22 cellular contexts compared by ENCODE assay signal in genomic region chr2:8120979-8121825, GRCh38.
DNase-seq lines count a peak whose midpoint lies in the region; ATAC-seq and TF ChIP-seq lines count a peak whose summit lies in the region.
"Had no signal": no experiment of that assay in that cellular context is flagged by ENCODE, and none has a peak within 500 bp of the region (broad histone marks: within the 10 kb centered on the region; RNA-seq: fewer than 3 reads in every experiment).

No MANE protein-coding gene starts in this region.

- no peak for DNase-seq in breast epithelium (ENCODE audit: low spot score in 2 of 2)
- DNase-seq in MCF 10A (ENCODE audit: unreplicated experiment) = no peak
- DNase-seq in colonic mucosa = no peak
- no peak for DNase-seq in mesothelial cell of epicardium (ENCODE audit: low spot score in 2 of 2, unreplicated experiment in 2 of 2)
- DNase-seq in type B pancreatic cell (ENCODE audit: extremely low spot score, unreplicated experiment) = no peak
- no peak for DNase-seq in aorta
- DNase-seq in NCI-H187 treated with DMSO at 0.1 percent for 48 hours (lab: John Stamatoyannopoulos, UW) = no peak
- DNase-seq: activated CD4-positive, alpha-beta T cell treated with anti-CD3 and anti-CD28 coated beads for 4 hours; activated CD8-positive, alpha-beta memory T cell treated with anti-CD3 and anti-CD28 coated beads, Interleukin-2, amount 50 U/mL, for 4 hours; activated gamma-delta T cell; DMS 273 treated with DMSO at 0.1 percent for 48 hours; left ventricle myocardium inferior; NCI-H2171; occipital lobe; PC-3; stimulated activated CD8-positive, alpha-beta memory T cell treated with anti-CD3 and anti-CD28 coated beads, Interleukin-4, amount 100 ng/mL, for 48 hours had no signal

- H3K27ac Mint-ChIP-seq in MCF 10A (ENCODE audit: low read depth, unreplicated experiment) (no peak overlapping the region), mesothelial cell of epicardium (peak overlapping the region; percentile 95), type B pancreatic cell (peak overlapping the region; percentile 22)
- H3K27ac Mint-ChIP-seq: dendritic cell treated with granulocyte-macrophage colony-stimulating factor and Interleukin-4, amounts not matched to agents 40 ng/mL and 50 ng/mL, for 4 days had no signal

- H3K27me3 Mint-ChIP-seq in MCF 10A (ENCODE audit: insufficient read depth, unreplicated experiment) (no peaks in the 10 kb centered on the region), mesothelial cell of epicardium (ENCODE audit: low read depth) (no peaks in the 10 kb centered on the region), type B pancreatic cell (no peaks in the 10 kb centered on the region)

- POLR2A ChIA-PET in MCF 10A (lab: Yijun Ruan, JAX) = interaction anchor here (0.9 kb wide), 1 partner anchor 30 kb away, joined by 3 read pairs; no protein-coding TSS in a partner anchor

- H3K36me3 Mint-ChIP-seq in MCF 10A (ENCODE audit: insufficient read depth, unreplicated experiment) (peaks cover 3% of the 10 kb centered on the region), mesothelial cell of epicardium (no peaks in the 10 kb centered on the region), type B pancreatic cell (no peaks in the 10 kb centered on the region)

- intact Hi-C loops in breast epithelium (cut with DNase I; ENCODE audit: low total_unique reads) (no loop called here), MCF 10A (cut with micrococcal nuclease) (no loop called here), colonic mucosa (cut with DNase I) (no loop called here), aorta (cut with DNase I) (no loop called here)

- H3K9ac ChIP-seq in colonic mucosa (ENCODE audit: low read depth in 2 of 2, low read length in 2 of 2) = peak overlapping the region in 1 of 2 donors; percentile 30
- H3K9ac ChIP-seq: BLaER1 had no signal

- CTCF ChIA-PET in MCF 10A (lab: Yijun Ruan, JAX) = no interaction called here

- TF ChIP-seq CTCF in breast epithelium (IDR thresholded peaks at IDR 0.05) (no peak), MCF 10A (IDR thresholded peaks at IDR 0.05; ENCODE audit: unreplicated experiment) (no peak), colonic mucosa (IDR thresholded peaks at IDR 0.05) (no peak), mesothelial cell of epicardium (IDR thresholded peaks at IDR 0.05; ENCODE audit: unreplicated experiment) (no peak), type B pancreatic cell (conservative IDR thresholded peaks at IDR 0.05) (no peak)

- no peak for TF ChIP-seq POLR2A in breast epithelium (IDR thresholded peaks at IDR 0.05)

- H3K4me3 Mint-ChIP-seq in MCF 10A (ENCODE audit: unreplicated experiment) = no peak overlapping the region
- no peak overlapping the region for H3K4me3 Mint-ChIP-seq in mesothelial cell of epicardium
- no peak overlapping the region for H3K4me3 Mint-ChIP-seq in type B pancreatic cell
- H3K4me3 Mint-ChIP-seq: dendritic cell treated with granulocyte-macrophage colony-stimulating factor and Interleukin-4, amounts not matched to agents 40 ng/mL and 50 ng/mL, for 4 days had no signal

- H3K4me1 ChIP-seq in breast epithelium (no peaks in the 10 kb centered on the region), colonic mucosa (no peaks in the 10 kb centered on the region), aorta (ENCODE audit: control insufficient read depth in 1 of 2, insufficient read depth in 2 of 2, low read length in 2 of 2) (peaks cover 0 to 5% of the 10 kb centered on the region in 2 donors)

- H3K27me3 ChIP-seq in breast epithelium (no peaks in the 10 kb centered on the region), colonic mucosa (no peaks in the 10 kb centered on the region), aorta (ENCODE audit: control insufficient read depth in 1 of 2, insufficient read depth in 2 of 2, low read length in 1 of 2) (no peaks in the 10 kb centered on the region)
- H3K27me3 ChIP-seq: BLaER1, gastroesophageal sphincter had no signal

- H3K36me3 ChIP-seq in breast epithelium = no peaks in the 10 kb centered on the region
- no peaks in the 10 kb centered on the region for H3K36me3 ChIP-seq in colonic mucosa
- H3K36me3 ChIP-seq in aorta (ENCODE audit: control insufficient read depth in 1 of 2, insufficient read depth in 2 of 2, low read length in 1 of 2) = no peaks in the 10 kb centered on the region
- H3K36me3 ChIP-seq: BLaER1, gastroesophageal sphincter, left ventricle myocardium inferior, thoracic aorta had no signal

- 68 to 75% methylated on average over 10 of the region's 10 CpGs for WGBS in aorta, 2 donors

- H3K9me3 Mint-ChIP-seq in MCF 10A (ENCODE audit: unreplicated experiment) (no peaks in the 10 kb centered on the region), mesothelial cell of epicardium (no peaks in the 10 kb centered on the region), type B pancreatic cell (no peaks in the 10 kb centered on the region)
- H3K9me3 Mint-ChIP-seq: dendritic cell treated with granulocyte-macrophage colony-stimulating factor and Interleukin-4, amounts not matched to agents 40 ng/mL and 50 ng/mL, for 4 days had no signal

- H3K9me3 ChIP-seq in breast epithelium (no peaks in the 10 kb centered on the region), colonic mucosa (no peaks in the 10 kb centered on the region), aorta (ENCODE audit: control insufficient read depth, low read length) (no peaks in the 10 kb centered on the region)
- H3K9me3 ChIP-seq: BLaER1, gastroesophageal sphincter, left ventricle myocardium inferior, thoracic aorta had no signal

- BruUV-seq in MCF 10A (replicated peaks; lab: Mats Ljungman, UMichigan) = no TSS peak

- H3K4me3 ChIP-seq in breast epithelium (no peak overlapping the region), colonic mucosa (no peak overlapping the region), aorta (ENCODE audit: low read length in 2 of 2) (no peak overlapping the region)
- H3K4me3 ChIP-seq: BLaER1, gastroesophageal sphincter, left ventricle myocardium inferior, thoracic aorta had no signal

- peaks cover 9% of the 10 kb centered on the region for H3K4me1 Mint-ChIP-seq in MCF 10A (ENCODE audit: insufficient read depth, unreplicated experiment)
- peaks cover 58% of the 10 kb centered on the region for H3K4me1 Mint-ChIP-seq in mesothelial cell of epicardium
- H3K4me1 Mint-ChIP-seq in type B pancreatic cell (ENCODE audit: unreplicated experiment) = peaks cover 45% of the 10 kb centered on the region

- ATAC-seq in HG02610 (IDR thresholded peaks at IDR 0.05; ENCODE audit: unreplicated experiment) = no peak
- ATAC-seq in aorta (ENCODE audit: low FRiP score) = no peak

- H3K27ac ChIP-seq in breast epithelium (peak overlapping the region; percentile 9 to 73), colonic mucosa (peak overlapping the region; percentile 84), aorta (ENCODE audit: low read depth in 1 of 2, low read length in 2 of 2) (no peak overlapping the region)
- H3K27ac ChIP-seq: 22Rv1, BLaER1 had no signal

Comparison
In these comparisons a context has a peak if more than half of its experiments do, and no peak if none do; other contexts are left out.
1. H3K27ac ChIP-seq: peak in breast epithelium (2 of 2) and colonic mucosa (single experiment); none in aorta (0 of 2).